ENCODE assay signal across 8 cellular contexts in the genomic region with DNA sequence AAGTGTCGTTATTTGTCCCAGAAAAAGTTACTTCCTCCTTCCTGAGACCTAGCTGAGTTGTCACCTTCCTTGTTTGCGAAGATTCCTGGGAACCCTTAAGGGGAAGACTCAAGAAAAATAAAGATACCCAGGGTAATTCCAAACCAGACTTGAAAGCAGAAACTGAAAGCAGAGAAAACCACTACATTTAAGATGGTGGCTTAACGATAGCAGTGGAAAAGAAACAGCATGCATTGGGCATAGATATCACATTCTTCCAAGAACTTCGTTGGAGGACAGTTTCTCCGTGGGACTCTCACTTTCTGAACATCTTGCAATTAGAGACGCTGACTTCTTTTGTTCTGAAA.
DNase-seq lines count a peak whose midpoint lies in the region; ATAC-seq and TF ChIP-seq lines count a peak whose summit lies in the region.

No MANE protein-coding gene starts in this region.

- H3F3A ChIP-seq in PC-9 (ENCODE audit: insufficient read depth, low read depth): no peaks in the 10 kb centered on the region

- no peaks in the 10 kb centered on the region for H3K27me3 Mint-ChIP-seq in natural killer cell treated with Interleukin-12 subunit alpha and Interleukin-12 subunit beta and Interleukin-15 and Interleukin-18, amount 100 ng/mL, for 72 hours

- no peak overlapping the region for H3K4me3 ChIP-seq in PC-9
- H3K4me3 ChIP-seq in foreskin fibroblast (ENCODE audit: low read depth in 1 of 2, low read length in 2 of 2): no peak overlapping the region

- peak overlapping the region; percentile 89 for H3K4me3 Mint-ChIP-seq in natural killer cell treated with Interleukin-12 subunit alpha and Interleukin-12 subunit beta and Interleukin-15 and Interleukin-18, amount 100 ng/mL, for 72 hours

- BruUV-seq in PC-9 (replicated peaks; lab: Mats Ljungman, UMichigan): no TSS peak

- ATAC-seq in GM18867 (IDR thresholded peaks at IDR 0.05; ENCODE audit: unreplicated experiment) (peak; percentile 57), HG02571 (IDR thresholded peaks at IDR 0.05; ENCODE audit: unreplicated experiment) (peak; percentile 49), HG02970 (IDR thresholded peaks at IDR 0.05; ENCODE audit: low FRiP score, unreplicated experiment) (no peak)
- ATAC-seq in natural killer cell treated with Interleukin-12 subunit alpha and Interleukin-12 subunit beta and Interleukin-15 and Interleukin-18, amount 100 ng/mL, for 72 hours: peak; percentile 58 to 79

- H2AFZ ChIP-seq in PC-9: peak overlapping the region; percentile 19; the same call in 1 of the 2 replicates

- no peak for DNase-seq in PC-9
- DNase-seq in natural killer cell treated with Interleukin-12 subunit alpha and Interleukin-12 subunit beta and Interleukin-15 and Interleukin-18, amount 100 ng/mL, for 72 hours (ENCODE audit: low spot score): no peak
- DNase-seq in NCI-H146 (lab: John Stamatoyannopoulos, UW): no peak
- no peak for DNase-seq in NCI-H2171 (lab: John Stamatoyannopoulos, UW)
- DNase-seq in foreskin fibroblast: no peak

- intact Hi-C loops in PC-9 (cut with micrococcal nuclease; ENCODE audit: unreplicated experiment): no loop called here

- H3K4me1 ChIP-seq in PC-9 (replicated peaks; ENCODE audit: insufficient read depth): no peaks in the 10 kb centered on the region

- peaks cover 22 to 43% of the 10 kb centered on the region in 2 donors for H3K4me1 Mint-ChIP-seq in natural killer cell treated with Interleukin-12 subunit alpha and Interleukin-12 subunit beta and Interleukin-15 and Interleukin-18, amount 100 ng/mL, for 72 hours (ENCODE audit: low read depth in 2 of 2)

- no peaks in the 10 kb centered on the region for H3K9me3 Mint-ChIP-seq in natural killer cell treated with Interleukin-12 subunit alpha and Interleukin-12 subunit beta and Interleukin-15 and Interleukin-18, amount 100 ng/mL, for 72 hours

- H3K27ac Mint-ChIP-seq in natural killer cell treated with Interleukin-12 subunit alpha and Interleukin-12 subunit beta and Interleukin-15 and Interleukin-18, amount 100 ng/mL, for 72 hours: peak overlapping the region; percentile 82 to 87

- peaks cover 17% of the 10 kb centered on the region; the same call in 1 of the 2 replicates for H3K27me3 ChIP-seq in PC-9 (ENCODE audit: insufficient read depth, low read depth)

- no peaks in the 10 kb centered on the region for H3K79me2 ChIP-seq in PC-9 (ENCODE audit: low read depth)

- H4K20me1 ChIP-seq in PC-9 (ENCODE audit: insufficient read depth): no peaks in the 10 kb centered on the region

- POLR2A ChIA-PET in PC-9 (lab: Charles Lee; ENCODE audit: unreplicated experiment): interaction anchor here (0.6 kb wide), 1 partner anchor 632 kb away, joined by 3 read pairs; no protein-coding TSS in a partner anchor

- CTCF ChIA-PET in PC-9 (lab: Charles Lee): no interaction called here

- no peaks in the 10 kb centered on the region for H3K36me3 ChIP-seq in PC-9 (ENCODE audit: low read depth)

- no peaks in the 10 kb centered on the region for H3K9me3 ChIP-seq in PC-9 (ENCODE audit: insufficient read depth, low read depth)

- no peak overlapping the region for H3K27ac ChIP-seq in PC-9

- no peaks in the 10 kb centered on the region for H3K36me3 Mint-ChIP-seq in natural killer cell treated with Interleukin-12 subunit alpha and Interleukin-12 subunit beta and Interleukin-15 and Interleukin-18, amount 100 ng/mL, for 72 hours

- H3K9me2 ChIP-seq in PC-9 (ENCODE audit: insufficient read depth): no peaks in the 10 kb centered on the region

- TF ChIP-seq CTCF in PC-9 (conservative IDR thresholded peaks at IDR 0.05): no peak
- no peak for TF ChIP-seq CTCF in foreskin fibroblast (IDR thresholded peaks at IDR 0.05; ENCODE audit: low read depth, low read length)

- H3K4me2 ChIP-seq in PC-9: no peak overlapping the region; the same call in 1 of the 2 replicates
